Comparison of ENCODE assay signal across 1 cellular context in the genomic region with DNA sequence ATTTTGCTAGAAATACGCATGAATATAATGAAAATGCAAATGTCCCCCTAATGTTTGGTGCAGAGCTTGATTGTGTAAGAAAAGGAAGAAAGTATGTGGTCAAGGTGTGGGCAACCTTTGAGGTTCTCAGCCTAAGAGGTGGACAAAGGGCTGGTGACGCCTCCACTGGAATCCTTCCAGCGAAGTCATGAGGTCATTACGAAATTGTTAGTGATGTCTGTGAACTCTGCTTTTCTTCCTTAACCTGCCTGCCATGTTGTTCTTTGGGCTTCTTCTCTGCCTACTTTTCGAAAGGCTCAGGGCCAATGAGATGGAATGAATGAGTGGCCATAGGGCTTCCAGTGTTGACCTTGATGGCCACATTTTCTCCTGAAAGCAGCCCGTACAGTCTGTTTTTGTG.
TF ChIP-seq lines count a peak whose summit lies in the region.

No MANE protein-coding gene starts in this region.

TF ChIP-seq in HepG2, 621 proteins besides CTCF, POLR2A, EP300 and RAD21:
- TF ChIP-seq ZNF644 (CRISPR knock-in tag; IDR thresholded peaks at IDR 0.05; ENCODE audit: low read depth): peak; percentile 51; the same call in 1 of the 2 replicates
